In the genomic region with DNA sequence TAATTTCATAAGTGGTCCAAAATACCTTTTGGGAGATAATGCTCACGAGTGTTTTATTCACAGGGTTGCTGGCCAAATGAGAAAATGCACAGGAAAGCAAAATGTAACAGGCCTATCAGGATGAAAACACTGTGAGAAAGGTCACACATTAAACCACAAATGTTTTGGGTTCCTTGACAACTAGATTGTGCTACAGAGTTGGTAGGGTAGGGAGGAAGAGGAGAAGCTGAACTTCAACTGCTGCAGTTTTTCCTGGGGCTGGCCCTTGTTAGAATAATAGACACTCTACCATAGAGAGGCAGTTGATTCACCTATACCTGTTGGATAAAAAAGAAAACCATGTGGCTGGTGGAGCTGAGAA, we compare ENCODE assay signal across 13 cellular contexts. TPM values are rescaled to one million over a fixed set of nuclear protein-coding genes. Genes with fewer than 3 reads are reported as not detected.
A peak's percentile ranks its signal among the peaks of the same experiment; 100 is the strongest.
DNase-seq lines count a peak whose midpoint lies in the region; ATAC-seq, FAIRE-seq and TF ChIP-seq lines count a peak whose summit lies in the region.
"Had no signal": no experiment of that assay in that cellular context is flagged by ENCODE, and none has a peak within 500 bp of the region (broad histone marks: within the 10 kb centered on the region; RNA-seq: fewer than 3 reads in every experiment).

No MANE protein-coding gene starts in this region.

- DNase-seq in GM12891 (ENCODE audit: insufficient read length, low spot score) (no peak), natural killer cell (no peak), NCI-H128 (lab: John Stamatoyannopoulos, UW; ENCODE audit: unreplicated experiment) (no peak), Peyer's patch (no peak), NCI-H187 treated with DMSO at 0.1 percent for 48 hours (lab: John Stamatoyannopoulos, UW) (no peak)
- peak; percentile 33 for DNase-seq in activated CD8-positive, alpha-beta T cell treated with anti-CD3 and anti-CD28 coated beads, Interleukin-2, amount 10 ng/mL, durations not matched to agents 7 days and 5 days
- DNase-seq: adrenal gland, heart right ventricle, NCI-H2029, sigmoid colon, uterus had no signal

- POLR2A ChIA-PET in activated CD8-positive, alpha-beta T cell treated with anti-CD3 and anti-CD28 coated beads, Interleukin-2, amount 10 ng/mL, durations not matched to agents 7 days and 5 days (lab: Charles Lee), result interaction anchor here (1.1 to 1.9 kb wide), 5 partner anchors 14 to 49 kb away, joined by 3 to 7 read pairs (median 3); a partner anchor contains a TSS

- H3K27me3 Mint-ChIP-seq in activated CD8-positive, alpha-beta T cell treated with anti-CD3 and anti-CD28 coated beads, Interleukin-2, amount 10 ng/mL, durations not matched to agents 7 days and 5 days (ENCODE audit: low read depth), result no peaks in the 10 kb centered on the region
- H3K27me3 Mint-ChIP-seq in natural killer cell (ENCODE audit: low read depth in 2 of 2), result no peaks in the 10 kb centered on the region

- no peaks in the 10 kb centered on the region for H3K36me3 Mint-ChIP-seq in activated CD8-positive, alpha-beta T cell treated with anti-CD3 and anti-CD28 coated beads, Interleukin-2, amount 10 ng/mL, durations not matched to agents 7 days and 5 days (ENCODE audit: low read depth)
- no peaks in the 10 kb centered on the region for H3K36me3 Mint-ChIP-seq in natural killer cell

- no peaks in the 10 kb centered on the region for H3K9me3 Mint-ChIP-seq in activated CD8-positive, alpha-beta T cell treated with anti-CD3 and anti-CD28 coated beads, Interleukin-2, amount 10 ng/mL, durations not matched to agents 7 days and 5 days (ENCODE audit: insufficient read depth)
- no peaks in the 10 kb centered on the region for H3K9me3 Mint-ChIP-seq in natural killer cell

- TF ChIP-seq POLR2A in GM12891 (IDR thresholded peaks at IDR 0.05; ENCODE audit: low read depth, low read length) (no peak), Peyer's patch (IDR thresholded peaks at IDR 0.05) (no peak)

- FAIRE-seq in GM12891 (lab: Jason Lieb, UNC), result peak; percentile 80

- CTCF ChIA-PET in activated CD8-positive, alpha-beta T cell treated with anti-CD3 and anti-CD28 coated beads, Interleukin-2, amount 10 ng/mL, durations not matched to agents 7 days and 5 days (lab: Charles Lee), result interaction anchor here (0.9 to 3.3 kb wide), 5 partner anchors 25 to 49 kb away, joined by 3 to 15 read pairs (median 5); a partner anchor contains a TSS

- H3K36me3 ChIP-seq in Peyer's patch, result no peaks in the 10 kb centered on the region
- H3K36me3 ChIP-seq: adrenal gland, heart right ventricle, sigmoid colon, uterus had no signal

- no peak overlapping the region for H3K4me3 ChIP-seq in Peyer's patch
- H3K4me3 ChIP-seq: adrenal gland, heart right ventricle, sigmoid colon, uterus had no signal

- H3K27ac ChIP-seq in Peyer's patch, result peak overlapping the region in 2 of 4 donors; percentile 27 to 40
- H3K27ac ChIP-seq: adrenal gland, sigmoid colon had no signal

- H3K9me3 ChIP-seq in Peyer's patch, result no peaks in the 10 kb centered on the region
- H3K9me3 ChIP-seq: adrenal gland, heart right ventricle, sigmoid colon, uterus had no signal

- intact Hi-C loops in natural killer cell (cut with micrococcal nuclease), result loop anchor here (2.0 to 5.0 kb wide), 2 partner anchors 37 to 65 kb away; no protein-coding TSS in a partner anchor

- H3K4me3 Mint-ChIP-seq in activated CD8-positive, alpha-beta T cell treated with anti-CD3 and anti-CD28 coated beads, Interleukin-2, amount 10 ng/mL, durations not matched to agents 7 days and 5 days, result peak overlapping the region; percentile 37
- H3K4me3 Mint-ChIP-seq in natural killer cell, result peak overlapping the region; percentile 82

- no peaks in the 10 kb centered on the region for H3K27me3 ChIP-seq in Peyer's patch
- H3K27me3 ChIP-seq: adrenal gland, heart right ventricle, sigmoid colon, uterus had no signal

- H3K4me1 Mint-ChIP-seq in activated CD8-positive, alpha-beta T cell treated with anti-CD3 and anti-CD28 coated beads, Interleukin-2, amount 10 ng/mL, durations not matched to agents 7 days and 5 days (ENCODE audit: low read depth), result peaks cover 61% of the 10 kb centered on the region
- peaks cover 44 to 58% of the 10 kb centered on the region in 2 donors for H3K4me1 Mint-ChIP-seq in natural killer cell

- peak overlapping the region; percentile 82 for H3K27ac Mint-ChIP-seq in activated CD8-positive, alpha-beta T cell treated with anti-CD3 and anti-CD28 coated beads, Interleukin-2, amount 10 ng/mL, durations not matched to agents 7 days and 5 days
- H3K27ac Mint-ChIP-seq in natural killer cell, result peak overlapping the region; percentile 93 to 96

- ATAC-seq in HG03196 (IDR thresholded peaks at IDR 0.05; ENCODE audit: unreplicated experiment) (peak; percentile 69), natural killer cell (peak; percentile 85 to 97 (median 93)), HG03521 (IDR thresholded peaks at IDR 0.05; ENCODE audit: unreplicated experiment) (no peak)
- peak; percentile 85 for ATAC-seq in activated CD8-positive, alpha-beta T cell treated with anti-CD3 and anti-CD28 coated beads, Interleukin-2, amount 10 ng/mL, durations not matched to agents 7 days and 5 days
- ATAC-seq: heart right ventricle had no signal

- no peak for TF ChIP-seq CTCF in natural killer cell (IDR thresholded peaks at IDR 0.05)
- TF ChIP-seq CTCF in Peyer's patch (IDR thresholded peaks at IDR 0.05), result no peak

- peaks cover 0 to 28% (median 2%) of the 10 kb centered on the region in 4 donors for H3K4me1 ChIP-seq in Peyer's patch
- H3K4me1 ChIP-seq: adrenal gland, sigmoid colon, uterus had no signal

TF ChIP-seq in GM12891, 5 proteins besides CTCF, POLR2A, EP300 and RAD21:
- TF ChIP-seq TAF1 (IDR thresholded peaks at IDR 0.05; ENCODE audit: low read depth, low read length) (no peak), POLR2AphosphoS5 (IDR thresholded peaks at IDR 0.05; ENCODE audit: low read depth, low read length) (no peak), PAX5 (IDR thresholded peaks at IDR 0.05; ENCODE audit: insufficient read depth, low read length, severe bottlenecking) (no peak), POU2F2 (IDR thresholded peaks at IDR 0.05; ENCODE audit: low read depth, low read length) (no peak), SPI1 (IDR thresholded peaks at IDR 0.05; ENCODE audit: low read depth, low read length) (no peak)

RNA-seq across cellular contexts. Expression of a gene that starts 28.1 kb away (rescaled TPM):
- 8.6 TPM for polyA plus RNA-seq in GM12891 (2012; ENCODE audit: low read depth, missing spikeins)
- 10 to 100 TPM; 23.0 to 25.7 TPM for total RNA-seq in activated CD8-positive, alpha-beta T cell treated with anti-CD3 and anti-CD28 coated beads, Interleukin-2, amount 10 ng/mL, durations not matched to agents 7 days and 5 days
- total RNA-seq in natural killer cell (1 to 10 TPM; 2.4 to 5.0 (median 4.6) TPM), Peyer's patch (100 to 1,000 TPM in 3 of 4 donors, 1 to 10 TPM in 1; 9.1 to 300 (median 210) TPM)

RNA-seq across cellular contexts. Expression of a gene that starts 49.3 kb away (rescaled TPM):
- 107 TPM for polyA plus RNA-seq in GM12891 (2012; ENCODE audit: low read depth, missing spikeins)
- total RNA-seq in activated CD8-positive, alpha-beta T cell treated with anti-CD3 and anti-CD28 coated beads, Interleukin-2, amount 10 ng/mL, durations not matched to agents 7 days and 5 days, result 100 to 1,000 TPM; 217 to 220 TPM
- total RNA-seq in natural killer cell (10 to 100 TPM; 26.4 to 46.2 (median 31.5) TPM), Peyer's patch (10 to 100 TPM; 24.9 to 71.8 (median 30.4) TPM)
